ENCODE assay signal across 8 cellular contexts in genomic region chr1:19311503-19311930, GRCh38. TPM values are rescaled to one million over a fixed set of nuclear protein-coding genes. Genes with fewer than 3 reads are reported as not detected.
DNase-seq lines count a peak whose midpoint lies in the region; ATAC-seq and TF ChIP-seq lines count a peak whose summit lies in the region.

No MANE protein-coding gene starts in this region.

- TF ChIP-seq CTCF in BJ (IDR thresholded peaks at IDR 0.05; ENCODE audit: insufficient read depth, low read depth, low read length) (no peak), OCI-LY3 (IDR thresholded peaks at IDR 0.05; ENCODE audit: low read depth, low read length) (no peak)

- peak overlapping the region; percentile 86 for H3K4me3 Mint-ChIP-seq in dendritic cell treated with granulocyte-macrophage colony-stimulating factor and Interleukin-4, amounts not matched to agents 40 ng/mL and 50 ng/mL, for 4 days

- in situ Hi-C loops in KBM-7 (cut with MboI; ENCODE audit: low pct_unique_long_range_greater_than_20kb, low sequenced_read_pairs): no loop called here

- H3K4me1 ChIP-seq in OCI-LY3 (ENCODE audit: low read length) (peaks cover 40% of the 10 kb centered on the region), muscle layer of colon (ENCODE audit: insufficient read depth, low read length) (peaks cover 23% of the 10 kb centered on the region)

- H3K27ac ChIP-seq in OCI-LY3 (ENCODE audit: low read length) (peak overlapping the region; percentile 38), muscle layer of colon (ENCODE audit: low read depth, low read length) (peak overlapping the region; percentile 85)

- H3K9ac ChIP-seq in OCI-LY3 (ENCODE audit: low read length): peak overlapping the region; percentile 97
- H3K9ac ChIP-seq in muscle layer of colon (ENCODE audit: low read length): peak overlapping the region; percentile 68

- H3K27ac Mint-ChIP-seq in dendritic cell treated with granulocyte-macrophage colony-stimulating factor and Interleukin-4, amounts not matched to agents 40 ng/mL and 50 ng/mL, for 4 days: peak overlapping the region; percentile 75

- ATAC-seq in GM21717 (IDR thresholded peaks at IDR 0.05; ENCODE audit: unreplicated experiment): peak; percentile 5

- peaks cover 65% of the 10 kb centered on the region for H3K79me2 ChIP-seq in OCI-LY3 (ENCODE audit: low read length)

- CTCF ChIA-PET in BJ (lab: Yijun Ruan, JAX): interaction anchor here (0.6 to 1.4 kb wide), 3 partner anchors 29 to 339 kb away, joined by 3 to 4 read pairs (median 3); no protein-coding TSS in a partner anchor

- H3K4me3 ChIP-seq in BJ (ENCODE audit: low read depth, low read length): peak overlapping the region; percentile 88
- H3K4me3 ChIP-seq in OCI-LY3 (ENCODE audit: low read length): peak overlapping the region; percentile 99
- H3K4me3 ChIP-seq in muscle layer of colon (ENCODE audit: low read depth in 1 of 2, low read length in 2 of 2): peak overlapping the region; percentile 81 to 88

- peak overlapping the region; percentile 84; the same call in 1 of the 2 replicates for H2AFZ ChIP-seq in OCI-LY3 (ENCODE audit: low read depth, low read length)

- POLR2A ChIA-PET in BJ (lab: Charles Lee): no interaction called here

- H3K36me3 Mint-ChIP-seq in dendritic cell treated with granulocyte-macrophage colony-stimulating factor and Interleukin-4, amounts not matched to agents 40 ng/mL and 50 ng/mL, for 4 days (ENCODE audit: low read depth): peaks cover 47% of the 10 kb centered on the region

- H3K4me1 Mint-ChIP-seq in dendritic cell treated with granulocyte-macrophage colony-stimulating factor and Interleukin-4, amounts not matched to agents 40 ng/mL and 50 ng/mL, for 4 days (ENCODE audit: low read depth): peaks cover 57% of the 10 kb centered on the region

- H3K9me3 Mint-ChIP-seq in dendritic cell treated with granulocyte-macrophage colony-stimulating factor and Interleukin-4, amounts not matched to agents 40 ng/mL and 50 ng/mL, for 4 days: no peaks in the 10 kb centered on the region

- intact Hi-C loops in dendritic cell treated with granulocyte-macrophage colony-stimulating factor and Interleukin-4, amounts not matched to agents 40 ng/mL and 50 ng/mL, for 4 days (cut with micrococcal nuclease): no loop called here

- no peaks in the 10 kb centered on the region for H3K27me3 Mint-ChIP-seq in dendritic cell treated with granulocyte-macrophage colony-stimulating factor and Interleukin-4, amounts not matched to agents 40 ng/mL and 50 ng/mL, for 4 days

- H3K9me3 ChIP-seq in OCI-LY3 (ENCODE audit: insufficient read depth, low read length) (no peaks in the 10 kb centered on the region), muscle layer of colon (ENCODE audit: low read length) (no peaks in the 10 kb centered on the region)

- H3K27me3 ChIP-seq in BJ (ENCODE audit: control insufficient read depth, insufficient read depth, low read length): no peaks in the 10 kb centered on the region
- H3K27me3 ChIP-seq in OCI-LY3 (ENCODE audit: low read depth, low read length): no peaks in the 10 kb centered on the region
- H3K27me3 ChIP-seq in muscle layer of colon (ENCODE audit: control insufficient read depth in 1 of 2, insufficient read depth in 2 of 2, low read length in 2 of 2): no peaks in the 10 kb centered on the region

- H4K20me1 ChIP-seq in OCI-LY3 (ENCODE audit: insufficient read depth, low read length): no peaks in the 10 kb centered on the region

- DNase-seq in BJ (ENCODE audit: low read depth) (no peak), glomerular visceral epithelial cell (ENCODE audit: extremely low spot score) (no peak), KBM-7 (no peak)
- no peak for DNase-seq in stimulated activated naive CD4-positive, alpha-beta T cell treated with Interleukin-2 at 50 U/mL for 16 hours (lab: John Stamatoyannopoulos, UW)

- peak overlapping the region; percentile 92 for H3K4me2 ChIP-seq in OCI-LY3 (ENCODE audit: low read length)

- H3K36me3 ChIP-seq in BJ (ENCODE audit: control insufficient read depth, insufficient read depth, low read length) (peaks cover 12% of the 10 kb centered on the region), OCI-LY3 (replicated peaks; ENCODE audit: low read depth, low read length) (no peaks in the 10 kb centered on the region), muscle layer of colon (ENCODE audit: insufficient read depth, low read length) (peaks cover 28% of the 10 kb centered on the region)

RNA-seq across cellular contexts. Expression of gene AKR7A2, which starts 0.4 kb away (rescaled TPM):
- polyA plus RNA-seq in BJ (2011; rRNA removed): 51.1 and 73.6 TPM in 2 replicates
- 20.6 and 31.5 TPM in 2 replicates for polyA minus RNA-seq in BJ (2011; rRNA and poly(A)+ RNA removed)

RNA-seq across cellular contexts. Expression of gene SLC66A1, which starts 0.6 kb away (rescaled TPM):
- 11.2 and 17.7 TPM in 2 replicates for polyA plus RNA-seq in BJ (2011; rRNA removed)
- polyA minus RNA-seq in BJ (2011; rRNA and poly(A)+ RNA removed): 6.9 and 8.9 TPM in 2 replicates

RNA-seq across cellular contexts. Expression of gene AKR7A3, which starts 22.9 kb away (rescaled TPM):
- polyA plus RNA-seq in BJ (2011; rRNA removed): 0.16 and 0.37 TPM in 2 replicates
- 0.31 TPM in 1 of 2 replicates, not detected in the other for polyA minus RNA-seq in BJ (2011; rRNA and poly(A)+ RNA removed)

RNA-seq across cellular contexts. Expression of gene MRTO4, which starts 59.9 kb away (rescaled TPM):
- polyA plus RNA-seq in BJ (2011; rRNA removed): 31.4 and 37.5 TPM in 2 replicates
- 16.0 and 26.2 TPM in 2 replicates for polyA minus RNA-seq in BJ (2011; rRNA and poly(A)+ RNA removed)
